ENCODE assay signal across 8 cellular contexts in the genomic region with DNA sequence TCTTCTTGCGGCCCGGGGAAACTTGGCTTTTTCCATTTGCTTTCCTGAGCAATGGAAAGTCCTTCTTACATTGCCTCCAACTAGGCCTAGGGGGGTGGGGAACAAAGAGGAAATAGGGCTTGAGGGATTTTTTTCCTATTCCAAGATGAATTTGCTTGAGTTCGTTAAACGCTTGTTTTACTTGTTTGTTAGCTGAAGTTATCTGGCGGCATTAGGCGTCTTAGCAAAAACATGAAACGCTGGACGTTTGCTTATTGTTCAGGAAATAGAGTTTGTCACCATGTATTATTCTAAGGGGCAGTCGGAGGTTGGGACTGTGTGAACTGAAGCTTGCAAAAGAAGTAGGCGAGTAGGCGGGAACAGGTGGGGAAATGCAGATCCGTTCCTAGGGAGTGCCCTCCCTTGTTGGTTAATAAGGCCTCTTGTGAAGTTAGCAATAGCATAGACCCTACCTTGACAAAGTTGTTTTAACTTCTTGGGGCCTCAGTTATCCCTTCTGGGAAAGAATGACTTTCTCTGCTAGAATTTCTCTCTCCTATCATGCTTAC. TPM values are rescaled to one million over a fixed set of nuclear protein-coding genes. Genes with fewer than 3 reads are reported as not detected.
DNase-seq lines count a peak whose midpoint lies in the region; ATAC-seq and TF ChIP-seq lines count a peak whose summit lies in the region.

No MANE protein-coding gene starts in this region.

- DNase-seq in DMS79 treated with DMSO at 0.1 percent for 48 hours (lab: John Stamatoyannopoulos, UW) (peak; percentile 74), DMS79 (lab: John Stamatoyannopoulos, UW) (no peak), Peyer's patch (no peak), foreskin fibroblast (no peak)

- H3K4me1 ChIP-seq in Peyer's patch (peaks cover 0 to 50% (median 16%) of the 10 kb centered on the region in 4 donors), skeletal muscle tissue (ENCODE audit: control insufficient read depth in 3 of 3, insufficient read depth in 3 of 3, low read length in 3 of 3) (peaks cover 14 to 32% (median 19%) of the 10 kb centered on the region in 3 donors)

- H3K27me3 ChIP-seq in Peyer's patch (no peaks in the 10 kb centered on the region), skeletal muscle tissue (ENCODE audit: control insufficient read depth in 3 of 3, insufficient read depth in 3 of 3, low read length in 3 of 3) (peaks cover 16 to 33% (median 30%) of the 10 kb centered on the region in 3 donors)

- H3K9me3 ChIP-seq in Peyer's patch, result no peaks in the 10 kb centered on the region
- no peaks in the 10 kb centered on the region for H3K9me3 ChIP-seq in skeletal muscle tissue (ENCODE audit: control insufficient read depth in 3 of 3, low read length in 3 of 3)

- H3K9ac ChIP-seq in skeletal muscle tissue (ENCODE audit: low read depth in 1 of 3, low read length in 3 of 3), result peak overlapping the region in 2 of 3 donors; percentile 50 to 76

- TF ChIP-seq CTCF in Peyer's patch (IDR thresholded peaks at IDR 0.05), result no peak
- TF ChIP-seq CTCF in foreskin fibroblast (IDR thresholded peaks at IDR 0.05; ENCODE audit: low read depth, low read length), result no peak

- H3K36me3 ChIP-seq in Peyer's patch, result no peaks in the 10 kb centered on the region
- no peaks in the 10 kb centered on the region for H3K36me3 ChIP-seq in skeletal muscle tissue (ENCODE audit: control insufficient read depth in 3 of 3, insufficient read depth in 3 of 3, low read length in 3 of 3)

- H3K27ac ChIP-seq in Peyer's patch (peak overlapping the region in 1 of 4 donors; percentile 40), skeletal muscle tissue (ENCODE audit: low read depth, low read length) (no peak overlapping the region)

- ATAC-seq in HG03196 (IDR thresholded peaks at IDR 0.05; ENCODE audit: unreplicated experiment), result no peak
- ATAC-seq in HG03139 (IDR thresholded peaks at IDR 0.05; ENCODE audit: unreplicated experiment), result no peak
- ATAC-seq in HG03108 (IDR thresholded peaks at IDR 0.05; ENCODE audit: unreplicated experiment), result no peak

- H3K4me3 ChIP-seq in Peyer's patch (peak overlapping the region; percentile 42 to 80 (median 59)), foreskin fibroblast (ENCODE audit: low read depth in 1 of 2, low read length in 2 of 2) (peak overlapping the region; percentile 55 to 58), skeletal muscle tissue (ENCODE audit: low read length in 3 of 3) (peak overlapping the region; percentile 48 to 58 (median 56))

- TF ChIP-seq POLR2A in Peyer's patch (IDR thresholded peaks at IDR 0.05), result no peak

RNA-seq across cellular contexts. Expression of a gene that starts 1.9 kb away (rescaled TPM):
- total RNA-seq in Peyer's patch (10 to 100 TPM in 3 of 4 donors, 1 to 10 TPM in 1; 6.6 to 28.5 (median 19.5) TPM), skeletal muscle tissue (4.7 TPM)
